24 cellular contexts compared by ENCODE assay signal in the genomic region with DNA sequence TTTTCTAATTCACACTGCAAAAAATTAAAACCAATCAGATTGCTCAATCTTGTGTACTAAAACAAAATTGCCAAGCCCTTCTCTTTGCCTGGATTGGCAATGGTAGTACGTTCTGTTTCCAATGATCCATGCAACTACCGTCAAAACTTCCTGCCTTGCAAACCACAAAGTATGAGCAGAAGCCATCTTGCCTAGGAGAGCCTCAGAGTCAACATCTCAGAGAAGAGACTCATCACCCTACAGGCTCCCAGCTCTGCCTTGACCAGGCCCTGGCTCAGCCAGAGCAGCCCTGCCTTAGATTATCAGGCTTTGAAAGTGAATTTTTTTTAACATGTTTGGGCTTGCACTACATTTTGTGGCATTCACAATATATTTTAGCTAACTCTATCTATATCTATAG.
DNase-seq lines count a peak whose midpoint lies in the region; FAIRE-seq and TF ChIP-seq lines count a peak whose summit lies in the region.
"Had no signal": no experiment of that assay in that cellular context is flagged by ENCODE, and none has a peak within 500 bp of the region (broad histone marks: within the 10 kb centered on the region; RNA-seq: fewer than 3 reads in every experiment).

No MANE protein-coding gene starts in this region.

- H3K9ac ChIP-seq in mammary epithelial cell (ENCODE audit: insufficient read depth, low read length), result no peak overlapping the region
- H3K9ac ChIP-seq in astrocyte (ENCODE audit: low read length), result no peak overlapping the region

- H4K20me1 ChIP-seq in mammary epithelial cell (ENCODE audit: insufficient read depth, low read length) (no peaks in the 10 kb centered on the region), astrocyte (ENCODE audit: insufficient read depth, low read length) (no peaks in the 10 kb centered on the region)

- WGBS in mammary epithelial cell (ENCODE audit: low coverage, missing lambda C conversion rate), result 6% methylated on average over 2 of the region's 2 CpGs

- no peaks in the 10 kb centered on the region for H3K27me3 ChIP-seq in mammary epithelial cell (ENCODE audit: insufficient read depth, low read length)
- H3K27me3 ChIP-seq in breast epithelium, result no peaks in the 10 kb centered on the region
- H3K27me3 ChIP-seq in astrocyte (ENCODE audit: insufficient read depth, low read length), result no peaks in the 10 kb centered on the region
- H3K27me3 ChIP-seq: SJCRH30 had no signal

- dilution Hi-C loops in mammary epithelial cell (cut with HindIII; ENCODE audit: low sequenced_read_pairs), result no loop called here

- H3K9me3 Mint-ChIP-seq in astrocyte (ENCODE audit: unreplicated experiment), result no peaks in the 10 kb centered on the region

- no peak overlapping the region for H3K27ac Mint-ChIP-seq in astrocyte (ENCODE audit: unreplicated experiment)

- no peaks in the 10 kb centered on the region for H3K9me3 ChIP-seq in mammary epithelial cell (replicated peaks; ENCODE audit: insufficient read depth, low read length)
- H3K9me3 ChIP-seq in breast epithelium, result no peaks in the 10 kb centered on the region
- no peaks in the 10 kb centered on the region for H3K9me3 ChIP-seq in astrocyte (ENCODE audit: insufficient read depth, low read depth, low read length)
- H3K9me3 ChIP-seq: SJCRH30 had no signal

- no peaks in the 10 kb centered on the region for H3K4me1 ChIP-seq in mammary epithelial cell (ENCODE audit: insufficient read depth, low read length)
- H3K4me1 ChIP-seq in breast epithelium, result no peaks in the 10 kb centered on the region
- peaks cover 2% of the 10 kb centered on the region for H3K4me1 ChIP-seq in astrocyte (ENCODE audit: insufficient read depth, low read length)
- H3K4me1 ChIP-seq: SJCRH30 had no signal

- H3K4me3 ChIP-seq in mammary epithelial cell (replicated peaks in 1 of 3; ENCODE audit: insufficient read depth in 1 of 3, low read depth in 2 of 3, low read length in 3 of 3), result no peak overlapping the region
- no peak overlapping the region for H3K4me3 ChIP-seq in breast epithelium
- H3K4me3 ChIP-seq in astrocyte (ENCODE audit: insufficient read depth, low read depth, low read length), result no peak overlapping the region
- no peak overlapping the region for H3K4me3 ChIP-seq in foreskin fibroblast (ENCODE audit: low read depth in 1 of 2, low read length in 2 of 2)
- H3K4me3 ChIP-seq: SJCRH30 had no signal

- in situ Hi-C loops in mammary epithelial cell (cut with MboI; ENCODE audit: low sequenced_read_pairs in 2 of 2), result no loop called here

- DNase-seq in mammary epithelial cell (peak; percentile 3), breast epithelium (ENCODE audit: low spot score in 2 of 2) (no peak), astrocyte (ENCODE audit: low read depth) (peak; percentile 14), foreskin fibroblast (peak; percentile 9 to 37), SIG-M5 treated with dmso at 0.1 percent for 504 hours (lab: John Stamatoyannopoulos, UW; ENCODE audit: unreplicated experiment) (no peak), NCI-H1417 (lab: John Stamatoyannopoulos, UW) (no peak), NCI-H526 (lab: John Stamatoyannopoulos, UW) (no peak), NCI-H1048 (lab: John Stamatoyannopoulos, UW) (no peak)
- DNase-seq: C1 segment of cervical spinal cord, DMS79 treated with DMSO at 0.1 percent for 48 hours, GDM1, IMR-90, Karpas-422, MM.1S, NCI-H1105 treated with DMSO at 0.1 percent for 48 hours, NCI-H2029, NCI-H2171, NCI-H446, NCI-H748 treated with DMSO at 0.1 percent for 48 hours, RPMI8226, SJCRH30 had no signal

- TF ChIP-seq POLR2A in breast epithelium (IDR thresholded peaks at IDR 0.05), result no peak

- no peak for FAIRE-seq in astrocyte (lab: Jason Lieb, UNC)
- FAIRE-seq: GM12892, H1 had no signal

- no peak overlapping the region for H3K4me3 Mint-ChIP-seq in astrocyte (ENCODE audit: unreplicated experiment)

- H3K36me3 Mint-ChIP-seq in astrocyte (ENCODE audit: low read depth, unreplicated experiment), result no peaks in the 10 kb centered on the region

- H3K4me2 ChIP-seq in mammary epithelial cell (ENCODE audit: insufficient read depth, low read depth, low read length), result no peak overlapping the region
- H3K4me2 ChIP-seq in astrocyte (ENCODE audit: low read length), result no peak overlapping the region

- peaks cover 3% of the 10 kb centered on the region for H3K4me1 Mint-ChIP-seq in astrocyte (ENCODE audit: low read depth, unreplicated experiment)

- H3K27ac ChIP-seq in mammary epithelial cell (ENCODE audit: insufficient read depth, low read depth, low read length) (no peak overlapping the region), breast epithelium (no peak overlapping the region), astrocyte (ENCODE audit: low read depth, low read length) (no peak overlapping the region)
- H3K27ac ChIP-seq: 22Rv1, SJCRH30 had no signal

- H3K27me3 Mint-ChIP-seq in astrocyte (ENCODE audit: low read depth, unreplicated experiment), result no peaks in the 10 kb centered on the region

- CTCF ChIA-PET in mammary epithelial cell (lab: Charles Lee; ENCODE audit: low non-redundant PET), result interaction anchor here (0.6 kb wide), 1 partner anchor 78 kb away, joined by 8 read pairs; no protein-coding TSS in a partner anchor

- intact Hi-C loops in mammary epithelial cell (cut with micrococcal nuclease) (no loop called here), breast epithelium (cut with DNase I; ENCODE audit: low total_unique reads) (no loop called here)

- no peak overlapping the region for H2AFZ ChIP-seq in mammary epithelial cell (ENCODE audit: low read depth, low read length)
- no peak overlapping the region for H2AFZ ChIP-seq in astrocyte (ENCODE audit: low read depth, low read length)

- no TSS peak for BruUV-seq in mammary epithelial cell (replicated peaks; lab: Mats Ljungman, UMichigan)

- H3K36me3 ChIP-seq in mammary epithelial cell (ENCODE audit: insufficient read depth, low read length) (no peaks in the 10 kb centered on the region), breast epithelium (no peaks in the 10 kb centered on the region), astrocyte (ENCODE audit: insufficient read depth, low read length) (no peaks in the 10 kb centered on the region)
- H3K36me3 ChIP-seq: SJCRH30 had no signal

- no peaks in the 10 kb centered on the region for H3K79me2 ChIP-seq in mammary epithelial cell (ENCODE audit: insufficient read depth, low read length)
- H3K79me2 ChIP-seq in astrocyte (ENCODE audit: insufficient read depth, low read length), result no peaks in the 10 kb centered on the region

- TF ChIP-seq CTCF in mammary epithelial cell (conservative IDR thresholded peaks at IDR 0.05 in 1 of 2, IDR thresholded peaks at IDR 0.05 in 1 of 2; ENCODE audit: extremely low read depth in 1 of 2, insufficient read depth in 1 of 2, low read depth in 1 of 2, low read length in 2 of 2) (no peak), breast epithelium (IDR thresholded peaks at IDR 0.05) (no peak), astrocyte (IDR thresholded peaks at IDR 0.05; ENCODE audit: insufficient read depth, low read depth, low read length) (no peak), foreskin fibroblast (IDR thresholded peaks at IDR 0.05; ENCODE audit: low read depth, low read length) (no peak)

Comparison
In these comparisons a context has a peak if more than half of its experiments do, and no peak if none do; other contexts are left out.
1. DNase-seq: peak in mammary epithelial cell (single experiment), astrocyte (single experiment) and foreskin fibroblast (2 of 2); none in breast epithelium (0 of 2), SIG-M5 treated with dmso at 0.1 percent for 504 hours (single experiment), NCI-H1417 (0 of 3), NCI-H526 (0 of 2) and NCI-H1048 (single experiment).